ENCODE assay signal across 33 cellular contexts in the genomic region with DNA sequence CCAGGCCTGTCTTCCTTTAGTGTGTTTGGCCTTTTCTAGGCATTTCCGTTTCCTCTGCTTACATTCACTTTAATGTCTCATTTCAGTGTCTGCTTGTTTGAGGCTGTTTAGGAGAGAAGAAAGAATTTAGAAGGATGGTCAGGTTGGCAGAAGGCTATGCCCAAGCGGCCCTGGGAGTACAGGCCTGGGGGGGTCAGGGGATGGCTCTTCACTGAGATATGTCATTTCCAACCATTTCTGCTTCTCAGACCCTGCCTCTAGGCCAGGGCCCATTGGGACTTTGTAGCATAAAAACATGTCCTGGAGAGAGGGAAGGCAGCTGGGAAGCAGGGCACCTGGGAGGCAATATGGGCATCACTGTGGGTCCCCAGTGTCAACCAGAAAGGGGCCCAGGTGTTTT.
"Had no signal": no experiment of that assay in that cellular context is flagged by ENCODE, and none has a peak within 500 bp of the region (broad histone marks: within the 10 kb centered on the region; RNA-seq: fewer than 3 reads in every experiment).

No MANE protein-coding gene starts in this region.

- H3K27me3 Mint-ChIP-seq: activated naive CD4-positive, alpha-beta T cell treated with anti-CD3 and anti-CD28 coated beads, Interleukin-2, amount 50 U/mL, for 24 hours; activated naive CD8-positive, alpha-beta T cell had no signal

- H3K27ac Mint-ChIP-seq: activated CD4-positive, alpha-beta memory T cell treated with anti-CD3 and anti-CD28 coated beads, Interleukin-2, amount 10 ng/mL, durations not matched to agents 7 days and 5 days; activated CD4-positive, alpha-beta T cell treated with anti-CD3 and anti-CD28 coated beads for 36 hours; activated CD8-positive, alpha-beta memory T cell treated with anti-CD3 and anti-CD28 coated beads, Interleukin-2, amount 10 ng/mL, durations not matched to agents 7 days and 5 days; activated CD8-positive, alpha-beta T cell treated with anti-CD3 and anti-CD28 coated beads, Interleukin-2, amount 10 ng/mL, durations not matched to agents 7 days and 5 days; activated naive CD4-positive, alpha-beta T cell treated with anti-CD3 and anti-CD28 coated beads, Interleukin-2, amount 10 ng/mL, durations not matched to agents 7 days and 5 days; activated naive CD4-positive, alpha-beta T cell treated with anti-CD3 and anti-CD28 coated beads, Interleukin-2, amount 50 U/mL, for 24 hours; activated naive CD8-positive, alpha-beta T cell; activated naive CD8-positive, alpha-beta T cell treated with anti-CD3 and anti-CD28 coated beads, Interleukin-2, amount 10 ng/mL, durations not matched to agents 7 days and 5 days; activated naive CD8-positive, alpha-beta T cell treated with anti-CD3 and anti-CD28 coated beads, Interleukin-2, amount 50 U/mL, for 24 hours; activated T-cell treated with anti-CD3 and anti-CD28 coated beads, Interleukin-2, amount 50 U/mL, for 24 hours; activated T-helper 2 cell treated with anti-CD3 and anti-CD28 coated beads, Interferon-gamma antibody, Interleukin-2, Interleukin-4, amounts not matched to agents 10 μg/mL and 5 μg/mL and 100 μg/mL, durations not matched to agents 14 hours and 24 hours and 36 hours; T-cell; T-helper 17 cell; T-helper 2 cell treated with Interferon-gamma antibody and Interleukin-4, amounts not matched to agents 5 μg/mL and 100 μg/mL, for 36 hours; WTC11 had no signal

- H3K27ac ChIP-seq: ascending aorta, cardiac muscle cell, WERI-Rb-1 had no signal

- H3K4me3 Mint-ChIP-seq: activated CD4-positive, alpha-beta memory T cell treated with anti-CD3 and anti-CD28 coated beads, Interleukin-2, amount 10 ng/mL, durations not matched to agents 7 days and 5 days; activated CD4-positive, alpha-beta T cell treated with anti-CD3 and anti-CD28 coated beads for 36 hours; activated CD8-positive, alpha-beta memory T cell treated with anti-CD3 and anti-CD28 coated beads, Interleukin-2, amount 10 ng/mL, durations not matched to agents 7 days and 5 days; activated CD8-positive, alpha-beta T cell treated with anti-CD3 and anti-CD28 coated beads, Interleukin-2, amount 10 ng/mL, durations not matched to agents 7 days and 5 days; activated naive CD4-positive, alpha-beta T cell treated with anti-CD3 and anti-CD28 coated beads, Interleukin-2, amount 10 ng/mL, durations not matched to agents 7 days and 5 days; activated naive CD4-positive, alpha-beta T cell treated with anti-CD3 and anti-CD28 coated beads, Interleukin-2, amount 50 U/mL, for 24 hours; activated naive CD8-positive, alpha-beta T cell; activated naive CD8-positive, alpha-beta T cell treated with anti-CD3 and anti-CD28 coated beads, Interleukin-2, amount 10 ng/mL, durations not matched to agents 7 days and 5 days; activated naive CD8-positive, alpha-beta T cell treated with anti-CD3 and anti-CD28 coated beads, Interleukin-2, amount 50 U/mL, for 24 hours; activated T-cell treated with anti-CD3 and anti-CD28 coated beads, Interleukin-2, amount 50 U/mL, for 24 hours; brain; T-cell; T-helper 17 cell; T-helper 2 cell treated with Interferon-gamma antibody and Interleukin-4, amounts not matched to agents 5 μg/mL and 100 μg/mL, for 36 hours; WTC11 had no signal

- H3K9me3 Mint-ChIP-seq: activated CD4-positive, alpha-beta memory T cell treated with anti-CD3 and anti-CD28 coated beads, Interleukin-2, amount 10 ng/mL, durations not matched to agents 7 days and 5 days; activated naive CD4-positive, alpha-beta T cell treated with anti-CD3 and anti-CD28 coated beads, Interleukin-2, amount 10 ng/mL, durations not matched to agents 7 days and 5 days; activated naive CD4-positive, alpha-beta T cell treated with anti-CD3 and anti-CD28 coated beads, Interleukin-2, amount 50 U/mL, for 24 hours; activated naive CD8-positive, alpha-beta T cell treated with anti-CD3 and anti-CD28 coated beads, Interleukin-2, amount 10 ng/mL, durations not matched to agents 7 days and 5 days; activated naive CD8-positive, alpha-beta T cell treated with anti-CD3 and anti-CD28 coated beads, Interleukin-2, amount 50 U/mL, for 24 hours; activated T-cell treated with anti-CD3 and anti-CD28 coated beads, Interleukin-2, amount 50 U/mL, for 24 hours; activated T-helper 2 cell treated with anti-CD3 and anti-CD28 coated beads, Interferon-gamma antibody, Interleukin-2, Interleukin-4, amounts not matched to agents 10 μg/mL and 5 μg/mL and 100 μg/mL, durations not matched to agents 14 hours and 24 hours and 36 hours; brain; T-cell; T-helper 2 cell treated with Interferon-gamma antibody and Interleukin-4, amounts not matched to agents 5 μg/mL and 100 μg/mL, for 36 hours; WTC11 had no signal

- H3K4me1 Mint-ChIP-seq: activated CD4-positive, alpha-beta memory T cell treated with anti-CD3 and anti-CD28 coated beads, Interleukin-2, amount 10 ng/mL, durations not matched to agents 7 days and 5 days; activated CD4-positive, alpha-beta T cell treated with anti-CD3 and anti-CD28 coated beads for 36 hours; activated CD8-positive, alpha-beta memory T cell treated with anti-CD3 and anti-CD28 coated beads, Interleukin-2, amount 10 ng/mL, durations not matched to agents 7 days and 5 days; activated naive CD4-positive, alpha-beta T cell treated with anti-CD3 and anti-CD28 coated beads, Interleukin-2, amount 10 ng/mL, durations not matched to agents 7 days and 5 days; activated naive CD4-positive, alpha-beta T cell treated with anti-CD3 and anti-CD28 coated beads, Interleukin-2, amount 50 U/mL, for 24 hours; activated naive CD8-positive, alpha-beta T cell treated with anti-CD3 and anti-CD28 coated beads, Interleukin-2, amount 10 ng/mL, durations not matched to agents 7 days and 5 days; activated naive CD8-positive, alpha-beta T cell treated with anti-CD3 and anti-CD28 coated beads, Interleukin-2, amount 50 U/mL, for 24 hours; T-cell; T-helper 17 cell; WTC11 had no signal

- H3K36me3 Mint-ChIP-seq: activated CD8-positive, alpha-beta memory T cell treated with anti-CD3 and anti-CD28 coated beads, Interleukin-2, amount 10 ng/mL, durations not matched to agents 7 days and 5 days; activated naive CD4-positive, alpha-beta T cell treated with anti-CD3 and anti-CD28 coated beads, Interleukin-2, amount 10 ng/mL, durations not matched to agents 7 days and 5 days; activated naive CD4-positive, alpha-beta T cell treated with anti-CD3 and anti-CD28 coated beads, Interleukin-2, amount 50 U/mL, for 24 hours; activated naive CD8-positive, alpha-beta T cell; activated naive CD8-positive, alpha-beta T cell treated with anti-CD3 and anti-CD28 coated beads, Interleukin-2, amount 10 ng/mL, durations not matched to agents 7 days and 5 days; brain; T-cell; WTC11 had no signal

- DNase-seq: activated CD4-positive, alpha-beta memory T cell treated with anti-CD3 and anti-CD28 coated beads, Interleukin-2, amount 10 ng/mL, durations not matched to agents 7 days and 5 days; activated CD4-positive, alpha-beta T cell treated with anti-CD3 and anti-CD28 coated beads for 1 hour; activated CD4-positive, alpha-beta T cell treated with anti-CD3 and anti-CD28 coated beads for 36 hours; activated CD4-positive, alpha-beta T cell treated with anti-CD3 and anti-CD28 coated beads for 48 hours; activated CD4-positive, alpha-beta T cell treated with anti-CD3 and anti-CD28 coated beads, Interleukin-2, amount 50 U/mL, for 48 hours; activated CD4-positive, CD25-positive, alpha-beta regulatory T cell; activated CD8-positive, alpha-beta memory T cell treated with anti-CD3 and anti-CD28 coated beads for 24 hours; activated CD8-positive, alpha-beta memory T cell treated with anti-CD3 and anti-CD28 coated beads, Interleukin-2, amount 10 ng/mL, durations not matched to agents 7 days and 5 days; activated CD8-positive, alpha-beta memory T cell treated with anti-CD3 and anti-CD28 coated beads, Interleukin-2, amount 50 U/mL, for 48 hours; activated CD8-positive, alpha-beta T cell treated with anti-CD3 and anti-CD28 coated beads, Interleukin-2, amount 10 ng/mL, durations not matched to agents 7 days and 5 days; activated effector memory CD4-positive, alpha-beta T cell treated with Interleukin-2 at 50 U/mL for 16 hours; activated gamma-delta T cell; activated naive CD4-positive, alpha-beta T cell treated with anti-CD3 and anti-CD28 coated beads, Interleukin-2, amount 10 ng/mL, durations not matched to agents 7 days and 5 days; activated naive CD4-positive, alpha-beta T cell treated with Interleukin-2 at 50 U/mL for 16 hours; activated naive CD8-positive, alpha-beta T cell treated with anti-CD3 and anti-CD28 coated beads, Interleukin-2, amount 10 ng/mL, durations not matched to agents 7 days and 5 days; activated naive CD8-positive, alpha-beta T cell treated with anti-CD3 and anti-CD28 coated beads, Interleukin-2, amount 50 U/mL, for 24 hours; activated T-cell treated with anti-CD3 and anti-CD28 coated beads, Interleukin-2, amount 50 U/mL, for 24 hours; activated T-cell treated with anti-CD3 and anti-CD28 coated beads, Interleukin-2, amount 50 U/mL, for 48 hours; amygdala; anterior cingulate cortex; central memory CD4-positive, alpha-beta T cell; T-cell; T-helper 17 cell; T-helper 9 cell; WERI-Rb-1 had no signal
